ENCODE assay signal across 8 cellular contexts in the genomic region with DNA sequence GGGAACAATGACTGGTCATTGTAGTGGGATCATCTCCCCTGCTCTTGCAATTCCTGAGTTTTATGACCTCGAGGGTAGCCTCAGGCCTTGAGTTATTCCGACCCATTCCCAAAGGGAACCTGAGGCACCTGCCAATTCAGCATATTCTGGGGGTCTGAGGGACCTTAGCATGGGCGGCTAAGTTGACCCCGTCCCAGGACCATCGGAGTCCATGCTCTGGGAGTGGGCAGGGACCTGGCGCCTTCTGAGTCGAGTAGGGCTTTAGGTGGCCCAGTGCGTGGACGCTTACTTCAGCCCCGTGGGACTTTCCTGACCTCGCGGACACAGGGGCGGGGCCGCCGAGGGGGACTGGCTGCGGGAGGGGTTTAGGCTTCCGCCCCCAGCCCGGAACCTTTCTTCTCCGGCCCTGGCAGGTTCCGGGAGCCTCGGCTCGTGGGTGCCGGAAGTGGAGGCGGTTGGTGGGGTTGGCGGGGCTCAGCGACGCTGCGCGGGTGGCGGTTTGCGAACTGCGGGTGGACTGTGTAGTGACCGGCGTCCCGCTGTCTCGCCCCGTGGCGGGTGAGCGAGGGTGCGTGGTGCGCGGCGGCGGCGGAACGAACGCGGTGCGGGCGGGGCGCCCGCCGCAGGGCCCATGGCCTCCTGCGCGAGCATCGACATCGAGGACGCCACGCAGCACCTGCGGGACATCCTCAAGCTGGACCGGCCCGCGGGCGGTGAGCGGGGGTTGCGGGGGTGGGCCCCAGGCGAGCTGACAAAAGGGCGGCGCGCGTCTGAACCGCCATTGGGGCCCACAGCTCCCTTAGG. TPM values are rescaled to one million over a fixed set of nuclear protein-coding genes. Genes with fewer than 3 reads are reported as not detected.
DNase-seq lines count a peak whose midpoint lies in the region; ATAC-seq, FAIRE-seq and TF ChIP-seq lines count a peak whose summit lies in the region.

A gene with protein sequence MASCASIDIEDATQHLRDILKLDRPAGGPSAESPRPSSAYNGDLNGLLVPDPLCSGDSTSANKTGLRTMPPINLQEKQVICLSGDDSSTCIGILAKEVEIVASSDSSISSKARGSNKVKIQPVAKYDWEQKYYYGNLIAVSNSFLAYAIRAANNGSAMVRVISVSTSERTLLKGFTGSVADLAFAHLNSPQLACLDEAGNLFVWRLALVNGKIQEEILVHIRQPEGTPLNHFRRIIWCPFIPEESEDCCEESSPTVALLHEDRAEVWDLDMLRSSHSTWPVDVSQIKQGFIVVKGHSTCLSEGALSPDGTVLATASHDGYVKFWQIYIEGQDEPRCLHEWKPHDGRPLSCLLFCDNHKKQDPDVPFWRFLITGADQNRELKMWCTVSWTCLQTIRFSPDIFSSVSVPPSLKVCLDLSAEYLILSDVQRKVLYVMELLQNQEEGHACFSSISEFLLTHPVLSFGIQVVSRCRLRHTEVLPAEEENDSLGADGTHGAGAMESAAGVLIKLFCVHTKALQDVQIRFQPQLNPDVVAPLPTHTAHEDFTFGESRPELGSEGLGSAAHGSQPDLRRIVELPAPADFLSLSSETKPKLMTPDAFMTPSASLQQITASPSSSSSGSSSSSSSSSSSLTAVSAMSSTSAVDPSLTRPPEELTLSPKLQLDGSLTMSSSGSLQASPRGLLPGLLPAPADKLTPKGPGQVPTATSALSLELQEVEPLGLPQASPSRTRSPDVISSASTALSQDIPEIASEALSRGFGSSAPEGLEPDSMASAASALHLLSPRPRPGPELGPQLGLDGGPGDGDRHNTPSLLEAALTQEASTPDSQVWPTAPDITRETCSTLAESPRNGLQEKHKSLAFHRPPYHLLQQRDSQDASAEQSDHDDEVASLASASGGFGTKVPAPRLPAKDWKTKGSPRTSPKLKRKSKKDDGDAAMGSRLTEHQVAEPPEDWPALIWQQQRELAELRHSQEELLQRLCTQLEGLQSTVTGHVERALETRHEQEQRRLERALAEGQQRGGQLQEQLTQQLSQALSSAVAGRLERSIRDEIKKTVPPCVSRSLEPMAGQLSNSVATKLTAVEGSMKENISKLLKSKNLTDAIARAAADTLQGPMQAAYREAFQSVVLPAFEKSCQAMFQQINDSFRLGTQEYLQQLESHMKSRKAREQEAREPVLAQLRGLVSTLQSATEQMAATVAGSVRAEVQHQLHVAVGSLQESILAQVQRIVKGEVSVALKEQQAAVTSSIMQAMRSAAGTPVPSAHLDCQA (N-terminal part only) (plus strand): TSS at position 422 of the 804 bp plus-strand sequence. CDS start 210 bp downstream, at position 632.

- H3K18ac ChIP-seq in H1 (ENCODE audit: extremely low read depth, low read length) (no peak within 1 kb of the TSS; the same call in 1 of the 2 replicates), mesenchymal stem cell (ENCODE audit: low read depth in 1 of 2, low read length in 2 of 2) (peak within 1 kb of the TSS; percentile 77 to 96)

- no peak; a peak in 1 of 4 replicates for TF ChIP-seq CTCF in H1 (IDR thresholded peaks at IDR 0.05; ENCODE audit: control extremely low read depth in 1 of 3, insufficient read depth in 1 of 3, low read depth in 1 of 3, low read length in 3 of 3)

- TF ChIP-seq POLR2A in H1 (IDR thresholded peaks at IDR 0.05; ENCODE audit: control extremely low read depth in 1 of 2, low read depth in 2 of 2, low read length in 2 of 2), result peak in 1 of 2 experiments; percentile 74; a peak in 2 of 3 replicates

- CTCF ChIA-PET in activated CD8-positive, alpha-beta memory T cell treated with anti-CD3 and anti-CD28 coated beads, Interleukin-2, amount 10 ng/mL, durations not matched to agents 7 days and 5 days (lab: Charles Lee), result interaction anchor here (0.6 to 3.2 kb wide), 10 partner anchors 9 to 352 kb away, joined by 3 to 27 read pairs (median 6); partner anchors contain the start of genes DDX28, DUS2 and NRN1L
- CTCF ChIA-PET in H1 (lab: Charles Lee; ENCODE audit: partially characterized antibody), result interaction anchor here (0.6 to 21.8 kb wide), 8 partner anchors 10 to 200 kb away, joined by 3 to 623 read pairs (median 4); partner anchors contain the start of genes CTRL, LCAT, NRN1L and PSMB10

- peak within 1 kb of the TSS; percentile 28 for H4K5ac ChIP-seq in H1 (ENCODE audit: insufficient read length, low read depth, low read length)

- H2BK5ac ChIP-seq in H1 (ENCODE audit: low read depth, low read length), result peak within 1 kb of the TSS; percentile 81
- no peak within 1 kb of the TSS for H2BK5ac ChIP-seq in mesenchymal stem cell (ENCODE audit: low read depth, low read length, poor library complexity, severe bottlenecking)

- H3K27ac Mint-ChIP-seq in activated CD8-positive, alpha-beta memory T cell treated with anti-CD3 and anti-CD28 coated beads, Interleukin-2, amount 10 ng/mL, durations not matched to agents 7 days and 5 days, result peak within 1 kb of the TSS; percentile 90

- FAIRE-seq in H1 (lab: Jason Lieb, UNC), result no peak

- peaks cover 3 to 30% of the 10 kb centered on the region in 2 experiments; a peak in 3 of 4 replicates for H3K79me2 ChIP-seq in H1 (ENCODE audit: control insufficient read depth in 1 of 2, insufficient read depth in 2 of 2, low read length in 2 of 2)

- H2BK12ac ChIP-seq in H1 (ENCODE audit: low read depth, low read length) (peak within 1 kb of the TSS; percentile 29; the same call in 1 of the 2 replicates), mesenchymal stem cell (ENCODE audit: low read length in 2 of 2) (peak within 1 kb of the TSS in 1 of 2 experiments; percentile 19)

- 0 out of 2 replicates have a peak within 1 kb of the TSS, but pooled peaks have one; percentile 61 for H2BK15ac ChIP-seq in H1 (ENCODE audit: low read length)
- no peak within 1 kb of the TSS for H2BK15ac ChIP-seq in mesenchymal stem cell (ENCODE audit: low read depth, poor library complexity, severe bottlenecking)

- H3K4ac ChIP-seq in H1 (replicated peaks; ENCODE audit: insufficient read length, low read depth, low read length) (no peak within 1 kb of the TSS), mesenchymal stem cell (ENCODE audit: low read depth in 1 of 2, low read length in 2 of 2) (peak within 1 kb of the TSS; percentile 15 to 71)

- WGBS in H1 (ENCODE audit: extremely low coverage in 1 of 2, insufficient coverage in 1 of 2, insufficient read length in 1 of 2, insufficient replicate concordance in 2 of 2, low coverage in 1 of 2, low lambda C conversion rate in 2 of 2, missing lambda C conversion rate in 1 of 2), 2 experiments, result 6% methylated on average over 65 of the region's 72 CpGs; no CpG with 5 or more reads in 1 of the 2 experiments
- WGBS in mesenchymal stem cell, result 6% methylated on average over 48 of the region's 72 CpGs

- TF ChIP-seq EP300 in H1 (IDR thresholded peaks at IDR 0.05; ENCODE audit: borderline replicate concordance in 1 of 2, low read depth in 2 of 2, low read length in 2 of 2), result no peak; a peak in 1 of 3 replicates

- H3K4me1 ChIP-seq in H1 (replicated peaks in 1 of 4; ENCODE audit: control insufficient read depth in 3 of 4, insufficient read depth in 4 of 4, low read length in 3 of 4) (peaks cover 0 to 7% (median 3%) of the 10 kb centered on the region in 4 experiments; a peak in 3 of 7 replicates), mesenchymal stem cell (ENCODE audit: control insufficient read depth, insufficient read depth, low read depth, low read length) (peaks cover 16% of the 10 kb centered on the region)

- H3K4me3 ChIP-seq in H1 (ENCODE audit: extremely low read depth in 1 of 4, insufficient read depth in 2 of 4, low read depth in 3 of 4, low read length in 4 of 4) (peak within 1 kb of the TSS; percentile 85 to 97 (median 93)), mesenchymal stem cell (ENCODE audit: insufficient read depth in 1 of 2, low read depth in 1 of 2, low read length in 2 of 2) (peak within 1 kb of the TSS; percentile 91 to 98)

- no peak within 1 kb of the TSS; the same call in 1 of the 2 replicates for H2AK5ac ChIP-seq in H1 (ENCODE audit: low read depth, low read length)
- peak within 1 kb of the TSS; percentile 34 for H2AK5ac ChIP-seq in mesenchymal stem cell (ENCODE audit: low read length, severe bottlenecking)

- H3K36me3 ChIP-seq in H1 (ENCODE audit: control insufficient read depth in 2 of 4, insufficient read depth in 4 of 4, low read length in 3 of 4), result peaks cover 7 to 44% (median 27%) of the 10 kb centered on the region in 4 experiments
- H3K36me3 ChIP-seq in mesenchymal stem cell (ENCODE audit: control insufficient read depth in 1 of 2, insufficient read depth in 2 of 2, low read depth in 1 of 2, low read length in 2 of 2), result peaks cover 60 to 64% of the 10 kb centered on the region in 2 experiments

- peaks cover 27% of the 10 kb centered on the region for H3K36me3 Mint-ChIP-seq in activated CD8-positive, alpha-beta memory T cell treated with anti-CD3 and anti-CD28 coated beads, Interleukin-2, amount 10 ng/mL, durations not matched to agents 7 days and 5 days

- H3K23me2 ChIP-seq in H1 (ENCODE audit: low read depth, low read length), result peaks cover 2% of the 10 kb centered on the region; the same call in 1 of the 2 replicates

- H3K4me3 Mint-ChIP-seq in activated CD8-positive, alpha-beta memory T cell treated with anti-CD3 and anti-CD28 coated beads, Interleukin-2, amount 10 ng/mL, durations not matched to agents 7 days and 5 days, result peak within 1 kb of the TSS; percentile 80

- POLR2A ChIA-PET in H1 (lab: Charles Lee; ENCODE audit: partially characterized antibody), result interaction anchor here (0.6 to 2.7 kb wide), 18 partner anchors 9 to 115 kb away, joined by 3 to 19 read pairs (median 4); partner anchors contain the start of genes CENPT, NRN1L, NUTF2 and PSKH1

- H3K14ac ChIP-seq in H1 (ENCODE audit: insufficient read length) (no peak within 1 kb of the TSS), mesenchymal stem cell (ENCODE audit: low read length in 2 of 2) (peak within 1 kb of the TSS in 1 of 2 experiments; percentile 94)

- peak within 1 kb of the TSS; percentile 89 to 95 for H3K4me2 ChIP-seq in H1 (ENCODE audit: insufficient read depth in 1 of 2, low read depth in 2 of 2, low read length in 2 of 2)
- H3K4me2 ChIP-seq in mesenchymal stem cell (ENCODE audit: low read length, poor library complexity, severe bottlenecking), result peak within 1 kb of the TSS; percentile 86

- H2BK120ac ChIP-seq in H1 (replicated peaks; ENCODE audit: low read depth, low read length) (no peak within 1 kb of the TSS), mesenchymal stem cell (ENCODE audit: low read depth, low read length) (peak within 1 kb of the TSS; percentile 51)

- ATAC-seq in GM18858 (IDR thresholded peaks at IDR 0.05; ENCODE audit: unreplicated experiment) (peak; percentile 42), HG03097 (IDR thresholded peaks at IDR 0.05; ENCODE audit: low FRiP score, unreplicated experiment) (peak; percentile 64)
- peak; percentile 90 for ATAC-seq in activated CD8-positive, alpha-beta memory T cell treated with anti-CD3 and anti-CD28 coated beads, Interleukin-2, amount 10 ng/mL, durations not matched to agents 7 days and 5 days

- DNase-seq in AG08395 (ENCODE audit: low spot score) (peak; percentile 93), NOMO-1 (lab: John Stamatoyannopoulos, UW; ENCODE audit: unreplicated experiment in 2 of 2) (peak; percentile 46 to 75), H1 (ENCODE audit: low read depth in 1 of 2, low spot score in 2 of 2) (peak in 1 of 2 experiments; percentile 92), mesenchymal stem cell (peak; percentile 87)
- peak; percentile 91 for DNase-seq in activated CD8-positive, alpha-beta memory T cell treated with anti-CD3 and anti-CD28 coated beads, Interleukin-2, amount 10 ng/mL, durations not matched to agents 7 days and 5 days
- peak; percentile 68 for DNase-seq in stimulated activated CD8-positive, alpha-beta memory T cell treated with anti-CD3 and anti-CD28 coated beads, Interleukin-12 subunit alpha, Interleukin-12 subunit beta, amount 100 ng/mL, for 24 hours (ENCODE audit: extremely low read depth)

- peak within 1 kb of the TSS; percentile 54 for H2AFZ ChIP-seq in H1 (ENCODE audit: low read length)
- H2AFZ ChIP-seq in mesenchymal stem cell (ENCODE audit: low read depth, low read length), result peak within 1 kb of the TSS; percentile 90

- H3K79me1 ChIP-seq in H1 (ENCODE audit: low read depth, low read length), result peaks cover 13% of the 10 kb centered on the region
- peaks cover 37% of the 10 kb centered on the region for H3K79me1 ChIP-seq in mesenchymal stem cell (replicated peaks; ENCODE audit: low read length, poor library complexity, severe bottlenecking)

- H3K9me3 Mint-ChIP-seq in activated CD8-positive, alpha-beta memory T cell treated with anti-CD3 and anti-CD28 coated beads, Interleukin-2, amount 10 ng/mL, durations not matched to agents 7 days and 5 days (ENCODE audit: low read depth), result no peaks in the 10 kb centered on the region

- peak within 1 kb of the TSS; percentile 41 for H4K91ac ChIP-seq in H1 (replicated peaks; ENCODE audit: insufficient read length, low read length)
- H4K91ac ChIP-seq in mesenchymal stem cell (ENCODE audit: low read length), result peak within 1 kb of the TSS; percentile 52

- peaks cover 31% of the 10 kb centered on the region for H3K4me1 Mint-ChIP-seq in activated CD8-positive, alpha-beta memory T cell treated with anti-CD3 and anti-CD28 coated beads, Interleukin-2, amount 10 ng/mL, durations not matched to agents 7 days and 5 days

- no peaks in the 10 kb centered on the region for H3K27me3 Mint-ChIP-seq in activated CD8-positive, alpha-beta memory T cell treated with anti-CD3 and anti-CD28 coated beads, Interleukin-2, amount 10 ng/mL, durations not matched to agents 7 days and 5 days

- no peaks in the 10 kb centered on the region for H3K9me3 ChIP-seq in H1 (ENCODE audit: insufficient read depth in 2 of 2, low read depth in 1 of 2, low read length in 1 of 2)
- H3K9me3 ChIP-seq in mesenchymal stem cell (ENCODE audit: control insufficient read depth, low read length), result no peaks in the 10 kb centered on the region

- peak within 1 kb of the TSS; percentile 84 for H4K8ac ChIP-seq in H1 (ENCODE audit: extremely low read depth, insufficient read depth, low read length)
- peak within 1 kb of the TSS; percentile 91 for H4K8ac ChIP-seq in mesenchymal stem cell (ENCODE audit: low read length)

- TF ChIP-seq RAD21 in H1 (IDR thresholded peaks at IDR 0.05 in 1 of 2, conservative IDR thresholded peaks at IDR 0.05 in 1 of 2; ENCODE audit: low read depth in 2 of 2, low read length in 2 of 2), result peak in 1 of 2 experiments; percentile 2; a peak in 1 of 4 replicates

- H3K27me3 ChIP-seq in H1 (replicated peaks in 1 of 4; ENCODE audit: control insufficient read depth in 3 of 4, extremely low read depth in 1 of 4, insufficient read depth in 3 of 4, low read length in 3 of 4) (no peaks in the 10 kb centered on the region), mesenchymal stem cell (ENCODE audit: control insufficient read depth in 1 of 2, insufficient read depth in 1 of 2, low read length in 2 of 2) (no peaks in the 10 kb centered on the region)

- H4K20me1 ChIP-seq in H1 (replicated peaks in 1 of 2; ENCODE audit: control insufficient read depth in 1 of 2, insufficient read depth in 2 of 2, low read length in 2 of 2), result peaks cover 7 to 12% of the 10 kb centered on the region in 2 experiments

- H3K27ac ChIP-seq in H1 (ENCODE audit: low read depth, low read length) (peak within 1 kb of the TSS; percentile 53), mesenchymal stem cell (ENCODE audit: low read length, poor library complexity, severe bottlenecking) (peak within 1 kb of the TSS; percentile 56)

- H2BK20ac ChIP-seq in H1 (ENCODE audit: low read length), result no peak within 1 kb of the TSS

- H3K23ac ChIP-seq in H1 (ENCODE audit: insufficient read length) (no peak within 1 kb of the TSS), mesenchymal stem cell (ENCODE audit: low read length in 2 of 2) (peak within 1 kb of the TSS in 1 of 2 experiments; percentile 29)

- H3K56ac ChIP-seq in H1 (replicated peaks; ENCODE audit: insufficient read length, low read depth, low read length), result no peak within 1 kb of the TSS

- H3K9ac ChIP-seq in H1 (replicated peaks in 1 of 4; ENCODE audit: extremely low read depth in 1 of 4, low read depth in 3 of 4, low read length in 3 of 4), result peak within 1 kb of the TSS; percentile 74 to 99 (median 82)
- peak within 1 kb of the TSS; percentile 98 for H3K9ac ChIP-seq in mesenchymal stem cell (ENCODE audit: low read length)

RNA-seq across cellular contexts. Expression of the gene that starts here (rescaled TPM):
- total RNA-seq in activated CD8-positive, alpha-beta memory T cell treated with anti-CD3 and anti-CD28 coated beads, Interleukin-2, amount 10 ng/mL, durations not matched to agents 7 days and 5 days, result 100 to 1,000 TPM; 122 to 124 TPM
- 72.7 and 73.4 TPM in 2 replicates for total RNA-seq in H1 (2021; fragmentation: NEBNext Ultra II Directional; extraction: Animal tissue kit (Norgen Biotek cat#: 25700))
- 58.5 and 84.4 TPM in 2 replicates for polyA plus RNA-seq in H1 (2011; rRNA removed)
- 57.7 TPM for polyA plus RNA-seq in H1 (2011; cell fraction: cytosol; rRNA removed)
- polyA plus RNA-seq in H1 (2011; cell fraction: nucleus; rRNA removed), result 359 TPM
- polyA plus RNA-seq in H1 (2012, experiment 1 of 2), result 59.7 to 78.8 TPM (median 67.7 TPM) in 4 replicates
- 44.4 TPM for polyA plus RNA-seq in H1 (2012, experiment 2 of 2)
- polyA plus RNA-seq in H1 (2013, experiment 1 of 2), result 37.5 TPM
- 37.5 TPM for polyA plus RNA-seq in H1 (2013, experiment 2 of 2)
- polyA minus RNA-seq in H1 (2011; rRNA and poly(A)+ RNA removed), result 67.8 and 99.2 TPM in 2 replicates
- polyA minus RNA-seq in H1 (2011; cell fraction: cytosol; rRNA and poly(A)+ RNA removed), result 60.8 TPM
- polyA minus RNA-seq in H1 (2011; cell fraction: nucleus; rRNA and poly(A)+ RNA removed), result 60.0 TPM
- 30.6 TPM for polyA plus RNA-seq in mesenchymal stem cell (2013, experiment 1 of 2)
- 27.9 TPM for polyA plus RNA-seq in mesenchymal stem cell (2013, experiment 2 of 2)
